Comparison of ENCODE assay signal across 8 cellular contexts in the genomic region with DNA sequence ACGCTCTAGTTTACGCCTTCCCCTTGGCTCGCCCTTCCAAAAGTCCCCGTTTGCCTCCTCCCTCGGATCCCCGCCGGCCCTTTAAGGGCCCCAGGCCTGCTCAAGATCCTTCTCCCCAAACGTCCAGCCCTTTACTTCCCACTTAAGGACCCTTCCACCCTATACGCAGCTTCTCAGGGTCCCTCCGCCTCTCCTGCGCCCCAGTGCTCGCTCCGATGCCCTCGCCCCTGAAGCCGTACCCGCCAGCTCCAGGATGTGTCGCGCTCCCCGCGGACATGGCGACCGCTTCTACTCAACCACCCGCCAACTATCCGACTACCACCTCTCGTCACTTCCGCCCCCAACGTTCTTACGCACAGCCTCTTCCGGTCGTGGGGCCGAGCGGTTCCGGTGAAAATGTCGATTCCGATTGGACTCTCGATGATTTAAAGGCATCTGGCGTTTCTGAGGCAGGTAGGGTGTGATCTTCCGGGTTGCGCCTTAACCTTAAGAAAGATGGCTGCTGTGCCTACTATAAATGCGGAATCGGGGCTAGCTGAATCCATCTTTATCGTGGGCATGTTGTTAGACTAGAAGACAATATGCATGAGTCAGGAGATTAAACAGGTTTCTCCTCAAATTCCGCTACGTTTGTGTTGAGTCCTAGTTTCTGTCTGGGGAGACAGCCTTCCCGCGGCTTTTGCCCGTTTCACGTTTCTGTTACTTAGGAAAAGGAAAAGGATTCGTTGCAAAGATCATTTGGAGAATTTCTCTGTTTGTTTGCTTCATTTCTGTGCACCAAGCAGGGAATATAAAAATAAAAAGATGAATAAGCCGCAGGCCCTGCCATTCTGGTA. TPM values are rescaled to one million over a fixed set of nuclear protein-coding genes. Genes with fewer than 3 reads are reported as not detected.
A peak's percentile ranks its signal among the peaks of the same experiment; 100 is the strongest.
DNase-seq lines count a peak whose midpoint lies in the region; ATAC-seq, FAIRE-seq and TF ChIP-seq lines count a peak whose summit lies in the region.

Gene KHDC4, minus strand, starts transcription at position 317 of the 836 bp plus-strand sequence. Its CDS starts 40 bp downstream, at position 277.

- intact Hi-C loops in activated CD4-positive, alpha-beta T cell treated with anti-CD3 and anti-CD28 coated beads for 36 hours (cut with DNase I, micrococcal nuclease) = loop anchor here (1.0 to 2.0 kb wide), 12 partner anchors 12 to 404 kb away; partner anchors contain the start of genes ARHGEF2 (in 2 of the 2), CCT3 (in 2 of the 2), SYT11 (in 2 of the 2) and TSACC (in 2 of the 2)

- peak; percentile 93 for ATAC-seq in HG03442 (IDR thresholded peaks at IDR 0.05; ENCODE audit: unreplicated experiment)
- ATAC-seq in activated CD4-positive, alpha-beta T cell treated with anti-CD3 and anti-CD28 coated beads for 36 hours = peak; percentile 97

- peaks cover 46% of the 10 kb centered on the region for H3K4me1 Mint-ChIP-seq in activated CD4-positive, alpha-beta T cell treated with anti-CD3 and anti-CD28 coated beads for 36 hours

- POLR2A ChIA-PET in BJ (lab: Charles Lee) = interaction anchor here (0.6 to 1.1 kb wide), 7 partner anchors 17 to 200 kb away, joined by 3 to 9 read pairs (median 3); partner anchors contain the start of gene SYT11
- POLR2A ChIA-PET in activated CD4-positive, alpha-beta T cell treated with anti-CD3 and anti-CD28 coated beads for 36 hours (lab: Charles Lee) = interaction anchor here (0.6 to 5.5 kb wide), 10 partner anchors 12 to 1714 kb away, joined by 3 to 62 read pairs (median 4); partner anchors contain the start of genes ARHGEF2 and SYT11

- H3K9me3 Mint-ChIP-seq in activated CD4-positive, alpha-beta T cell treated with anti-CD3 and anti-CD28 coated beads for 36 hours (ENCODE audit: low read depth) = no peaks in the 10 kb centered on the region

- DNase-seq in BJ (ENCODE audit: low read depth) (peak; percentile 98), GM19238 (ENCODE audit: insufficient read length, low spot score) (peak; percentile 88), NCI-H524 (lab: John Stamatoyannopoulos, UW) (peak; percentile 95 to 99)
- DNase-seq in activated CD4-positive, alpha-beta T cell treated with anti-CD3 and anti-CD28 coated beads for 36 hours = peak; percentile 97
- DNase-seq in stimulated activated CD4-positive, alpha-beta T cell treated with anti-CD3 and anti-CD28 coated beads, Interleukin-1b, Interleukin-23, amount 100 ng/mL, for 48 hours = peak; percentile 95

- peak; percentile 91 for FAIRE-seq in colon (lab: Jason Lieb, UNC)

- H3K27me3 ChIP-seq in BJ (ENCODE audit: control insufficient read depth, insufficient read depth, low read length) (no peaks in the 10 kb centered on the region), layer of hippocampus (ENCODE audit: control insufficient read depth, insufficient read depth, low read length) (no peaks in the 10 kb centered on the region)

- TF ChIP-seq CTCF in BJ (IDR thresholded peaks at IDR 0.05; ENCODE audit: insufficient read depth, low read depth, low read length) = peak; percentile 29; the same call in 1 of the 2 replicates

- H3K27ac Mint-ChIP-seq in activated CD4-positive, alpha-beta T cell treated with anti-CD3 and anti-CD28 coated beads for 36 hours = no peak within 1 kb of the TSS

- H3K4me3 Mint-ChIP-seq in activated CD4-positive, alpha-beta T cell treated with anti-CD3 and anti-CD28 coated beads for 36 hours = no peak within 1 kb of the TSS

- peak within 1 kb of the TSS; percentile 82 for H3K27ac ChIP-seq in layer of hippocampus (ENCODE audit: low read depth, low read length)

- peaks cover 7% of the 10 kb centered on the region for H3K36me3 ChIP-seq in BJ (ENCODE audit: control insufficient read depth, insufficient read depth, low read length)

- CTCF ChIA-PET in BJ (lab: Yijun Ruan, JAX) = interaction anchor here (0.6 to 6.5 kb wide), 7 partner anchors 10 to 137 kb away, joined by 3 to 34 read pairs (median 5); partner anchors contain the start of gene ARHGEF2
- CTCF ChIA-PET in activated CD4-positive, alpha-beta T cell treated with anti-CD3 and anti-CD28 coated beads for 36 hours (lab: Charles Lee) = interaction anchor here (0.6 to 5.4 kb wide), 16 partner anchors 10 to 706 kb away, joined by 3 to 42 read pairs (median 4); partner anchors contain the start of gene ARHGEF2

- peak within 1 kb of the TSS; percentile 85 for H3K4me3 ChIP-seq in BJ (ENCODE audit: low read depth, low read length)

- no peaks in the 10 kb centered on the region for H3K27me3 Mint-ChIP-seq in activated CD4-positive, alpha-beta T cell treated with anti-CD3 and anti-CD28 coated beads for 36 hours

- H3K36me3 Mint-ChIP-seq in activated CD4-positive, alpha-beta T cell treated with anti-CD3 and anti-CD28 coated beads for 36 hours (ENCODE audit: low read depth) = peaks cover 27% of the 10 kb centered on the region

RNA-seq across cellular contexts. Expression of gene KHDC4, which starts in this region (rescaled TPM):
- 39.0 and 39.8 TPM in 2 replicates for polyA plus RNA-seq in BJ (2011; rRNA removed)
- 25.5 and 39.1 TPM in 2 replicates for polyA minus RNA-seq in BJ (2011; rRNA and poly(A)+ RNA removed)
- total RNA-seq in activated CD4-positive, alpha-beta T cell treated with anti-CD3 and anti-CD28 coated beads for 36 hours = 10 to 100 TPM; 68.7 to 97.5 TPM

Comparison
In these comparisons a context has a peak if more than half of its experiments do, and no peak if none do; other contexts are left out.
1. Peak in every context shown above with its lines: DNase-seq, ATAC-seq, H3K4me3 ChIP-seq and H3K27ac ChIP-seq.